In genomic region chr16:11629071-11630030, GRCh38 we compare ENCODE assay signal across 10 cellular contexts. TPM values are rescaled to one million over a fixed set of nuclear protein-coding genes. Genes with fewer than 3 reads are reported as not detected.
DNase-seq lines count a peak whose midpoint lies in the region; ATAC-seq, FAIRE-seq and TF ChIP-seq lines count a peak whose summit lies in the region.
"Had no signal": no experiment of that assay in that cellular context is flagged by ENCODE, and none has a peak within 500 bp of the region (broad histone marks: within the 10 kb centered on the region; RNA-seq: fewer than 3 reads in every experiment).

No MANE protein-coding gene starts in this region.

- no peaks in the 10 kb centered on the region for H3K9me3 Mint-ChIP-seq in activated CD4-positive, alpha-beta T cell treated with anti-CD3 and anti-CD28 coated beads, Interleukin-2, amount 10 ng/mL, durations not matched to agents 7 days and 5 days
- no peaks in the 10 kb centered on the region for H3K9me3 Mint-ChIP-seq in activated naive CD8-positive, alpha-beta T cell (ENCODE audit: low read depth)
- H3K9me3 Mint-ChIP-seq: natural killer cell had no signal

- CTCF ChIA-PET in activated CD4-positive, alpha-beta T cell treated with anti-CD3 and anti-CD28 coated beads, Interleukin-2, amount 10 ng/mL, durations not matched to agents 7 days and 5 days (lab: Charles Lee), result interaction anchor here (0.5 to 1.6 kb wide), 6 partner anchors 11 to 84 kb away, joined by 3 to 8 read pairs (median 3); no protein-coding TSS in a partner anchor
- CTCF ChIA-PET in HepG2 (lab: Yijun Ruan, JAX; ENCODE audit: low intra/inter-chr PET ratio, low total read pairs), result interaction anchor here (1.2 kb wide), 1 partner anchor 98 kb away, joined by 3 read pairs; no protein-coding TSS in a partner anchor

- H3K4me3 ChIP-seq in HepG2 (replicated peaks in 1 of 3; ENCODE audit: insufficient read depth in 1 of 3, low read depth in 2 of 3, low read length in 3 of 3) (peak overlapping the region in 1 of 3 experiments; percentile 34; a peak in 1 of 6 replicates), upper lobe of right lung (no peak overlapping the region)

- peak overlapping the region; percentile 19; the same call in 1 of the 2 replicates for H3K9ac ChIP-seq in HepG2 (ENCODE audit: insufficient read depth, low read depth, low read length)

- TF ChIP-seq CTCF in HepG2 (CRISPR knock-in tag; IDR thresholded peaks at IDR 0.05) (no peak), upper lobe of right lung (IDR thresholded peaks at IDR 0.05) (no peak)

- no peaks in the 10 kb centered on the region for H3K27me3 Mint-ChIP-seq in activated CD4-positive, alpha-beta T cell treated with anti-CD3 and anti-CD28 coated beads, Interleukin-2, amount 10 ng/mL, durations not matched to agents 7 days and 5 days
- no peaks in the 10 kb centered on the region for H3K27me3 Mint-ChIP-seq in activated naive CD8-positive, alpha-beta T cell

- intact Hi-C loops in HepG2 (cut with micrococcal nuclease; ENCODE audit: unreplicated experiment) (loop anchor here (2.0 kb wide), 1 partner anchor 35 kb away; no protein-coding TSS in a partner anchor), upper lobe of right lung (cut with DNase I) (no loop called here)

- peaks cover 53% of the 10 kb centered on the region for H3K4me1 Mint-ChIP-seq in activated CD4-positive, alpha-beta T cell treated with anti-CD3 and anti-CD28 coated beads, Interleukin-2, amount 10 ng/mL, durations not matched to agents 7 days and 5 days
- peaks cover 45% of the 10 kb centered on the region for H3K4me1 Mint-ChIP-seq in activated naive CD8-positive, alpha-beta T cell (ENCODE audit: low read depth)

- H3K9me3 ChIP-seq in HepG2 (ENCODE audit: low read length), result no peaks in the 10 kb centered on the region
- H3K9me3 ChIP-seq in upper lobe of right lung, result no peaks in the 10 kb centered on the region

- no peak overlapping the region for H2AFZ ChIP-seq in HepG2 (ENCODE audit: low read length)

- no peak overlapping the region for H3K4me3 Mint-ChIP-seq in activated CD4-positive, alpha-beta T cell treated with anti-CD3 and anti-CD28 coated beads, Interleukin-2, amount 10 ng/mL, durations not matched to agents 7 days and 5 days
- H3K4me3 Mint-ChIP-seq in activated naive CD8-positive, alpha-beta T cell, result peak overlapping the region; percentile 23
- H3K4me3 Mint-ChIP-seq: natural killer cell had no signal

- H3K27ac ChIP-seq in HepG2 (ENCODE audit: extremely low read length, insufficient read depth, low read length) (no peak overlapping the region), upper lobe of right lung (peak overlapping the region; percentile 70)

- no peak for TF ChIP-seq RAD21 in HepG2 (CRISPR knock-in tag; IDR thresholded peaks at IDR 0.05)

- WGBS in HepG2 (ENCODE audit: low lambda C conversion rate), result 78% methylated on average over 23 of the region's 23 CpGs

- TF ChIP-seq EP300 in HepG2 (IDR thresholded peaks at IDR 0.05; ENCODE audit: low read depth in 2 of 2, low read length in 2 of 2) (no peak), HepG2 (CRISPR knock-in tag; IDR thresholded peaks at IDR 0.05; ENCODE audit: borderline replicate concordance) (no peak)

- H3K36me3 Mint-ChIP-seq in activated CD4-positive, alpha-beta T cell treated with anti-CD3 and anti-CD28 coated beads, Interleukin-2, amount 10 ng/mL, durations not matched to agents 7 days and 5 days (ENCODE audit: low read depth), result peaks cover 3% of the 10 kb centered on the region
- H3K36me3 Mint-ChIP-seq in activated naive CD8-positive, alpha-beta T cell, result no peaks in the 10 kb centered on the region
- H3K36me3 Mint-ChIP-seq: natural killer cell had no signal

- no peaks in the 10 kb centered on the region; a peak in 1 of 5 replicates for H3K27me3 ChIP-seq in HepG2 (ENCODE audit: control insufficient read depth in 1 of 2, insufficient read depth in 2 of 2, low read length in 2 of 2)
- no peaks in the 10 kb centered on the region for H3K27me3 ChIP-seq in upper lobe of right lung

- H3K79me2 ChIP-seq in HepG2 (ENCODE audit: insufficient read depth, low read length), result no peaks in the 10 kb centered on the region

- peaks cover 65% of the 10 kb centered on the region for H3K4me1 ChIP-seq in HepG2 (ENCODE audit: insufficient read depth, low read length)
- H3K4me1 ChIP-seq in upper lobe of right lung, result peaks cover 46% of the 10 kb centered on the region

- no peaks in the 10 kb centered on the region for H4K20me1 ChIP-seq in HepG2 (ENCODE audit: insufficient read depth, low read length)

- H3K4me2 ChIP-seq in HepG2 (ENCODE audit: low read depth, low read length), result peak overlapping the region; percentile 67

- ATAC-seq in HepG2, result no peak
- ATAC-seq in upper lobe of right lung, result peak; percentile 71
- no peak for ATAC-seq in HG03457 (IDR thresholded peaks at IDR 0.05; ENCODE audit: unreplicated experiment)
- ATAC-seq in HG02759 (IDR thresholded peaks at IDR 0.05; ENCODE audit: unreplicated experiment), result no peak

- no peak for FAIRE-seq in HepG2 (lab: Jason Lieb, UNC)

- peak overlapping the region; percentile 72 for H3K27ac Mint-ChIP-seq in activated CD4-positive, alpha-beta T cell treated with anti-CD3 and anti-CD28 coated beads, Interleukin-2, amount 10 ng/mL, durations not matched to agents 7 days and 5 days
- H3K27ac Mint-ChIP-seq in activated naive CD8-positive, alpha-beta T cell, result peak overlapping the region; percentile 37
- H3K27ac Mint-ChIP-seq: natural killer cell had no signal

- BruUV-seq in HepG2 (replicated peaks; lab: Mats Ljungman, UMichigan), result no TSS peak

- H3K36me3 ChIP-seq in HepG2 (replicated peaks in 1 of 2; ENCODE audit: control insufficient read depth in 1 of 2, insufficient read depth in 2 of 2, low read length in 2 of 2), result no peaks in the 10 kb centered on the region
- no peaks in the 10 kb centered on the region for H3K36me3 ChIP-seq in upper lobe of right lung

- in situ Hi-C loops in HepG2 (cut with HindIII; ENCODE audit: extremely low pct_ligation_motif_present, low pct_unique_long_range_greater_than_20kb) (no loop called here), ACHN (cut with HindIII; ENCODE audit: low pct_ligation_motif_present, low pct_unique_long_range_greater_than_20kb, low sequenced_read_pairs) (no loop called here)

- POLR2A ChIA-PET in activated CD4-positive, alpha-beta T cell treated with anti-CD3 and anti-CD28 coated beads, Interleukin-2, amount 10 ng/mL, durations not matched to agents 7 days and 5 days (lab: Charles Lee), result no interaction called here
- POLR2A ChIA-PET in HepG2 (lab: Yijun Ruan, JAX), result interaction anchor here (0.6 to 2.2 kb wide), 9 partner anchors 7 to 212 kb away, joined by 3 to 8 read pairs (median 4); partner anchors contain the start of gene ZC3H7A

- TF ChIP-seq POLR2A in HepG2 (IDR thresholded peaks at IDR 0.05; ENCODE audit: insufficient read depth in 1 of 2, low read depth in 2 of 2, low read length in 2 of 2), result no peak

- no peak for DNase-seq in activated CD4-positive, alpha-beta T cell treated with anti-CD3 and anti-CD28 coated beads, Interleukin-2, amount 10 ng/mL, durations not matched to agents 7 days and 5 days
- no peak for DNase-seq in activated CD4-positive, alpha-beta T cell treated with anti-CD3 and anti-CD28 coated beads for 4 hours
- DNase-seq in HepG2 (ENCODE audit: low spot score), result no peak
- no peak for DNase-seq in upper lobe of right lung
- DNase-seq in ACHN, result no peak
- DNase-seq: dermis blood vessel endothelial cell, natural killer cell had no signal

RNA-seq across cellular contexts. Expression of gene SNN, which starts 38.9 kb away (rescaled TPM):
- total RNA-seq in activated CD4-positive, alpha-beta T cell treated with anti-CD3 and anti-CD28 coated beads, Interleukin-2, amount 10 ng/mL, durations not matched to agents 7 days and 5 days, result 10 to 100 TPM; 21.7 to 23.4 TPM
- total RNA-seq in HepG2 (2016; rRNA removed; fragmentation: Illumina TruSeq; extraction: Trizol), result 8.4 TPM in 2 replicates
- total RNA-seq in HepG2 (2016; cell fraction: cytosol; rRNA removed; fragmentation: Illumina TruSeq; extraction: Trizol; ENCODE audit: low read depth), result 7.1 and 8.0 TPM in 2 replicates
- total RNA-seq in HepG2 (2016; cell fraction: insoluble cytoplasmic fraction; rRNA removed; fragmentation: Illumina TruSeq; extraction: Trizol), result 6.0 and 8.2 TPM in 2 replicates
- 18.8 and 19.0 TPM in 2 replicates for total RNA-seq in HepG2 (2016; cell fraction: membrane; rRNA removed; fragmentation: Illumina TruSeq; extraction: Trizol)
- total RNA-seq in HepG2 (2016; cell fraction: nucleus; rRNA removed; fragmentation: Illumina TruSeq; extraction: Trizol), result 4.0 and 5.8 TPM in 2 replicates
- 5.2 and 5.6 TPM in 2 replicates for polyA plus RNA-seq in HepG2 (2011; rRNA removed)
- polyA plus RNA-seq in HepG2 (2011; cell fraction: cytosol; rRNA removed), result 4.6 and 5.0 TPM in 2 replicates
- 4.7 and 4.9 TPM in 2 replicates for polyA plus RNA-seq in HepG2 (2011; cell fraction: nucleus; rRNA removed)
- polyA plus RNA-seq in HepG2 (2012), result 3.0 and 3.4 TPM in 2 replicates
- 8.8 and 9.8 TPM in 2 replicates for polyA plus RNA-seq in HepG2 (2016; cell fraction: cytosol; fragmentation: Illumina TruSeq; extraction: Trizol; ENCODE audit: low read depth)
- polyA plus RNA-seq in HepG2 (2016; cell fraction: insoluble cytoplasmic fraction; fragmentation: Illumina TruSeq; extraction: Trizol; ENCODE audit: low read depth), result 8.1 and 9.3 TPM in 2 replicates
- 17.1 and 17.3 TPM in 2 replicates for polyA plus RNA-seq in HepG2 (2016; cell fraction: membrane; fragmentation: Illumina TruSeq; extraction: Trizol; ENCODE audit: low read depth)
- polyA plus RNA-seq in HepG2 (2016; cell fraction: nucleus; fragmentation: Illumina TruSeq; extraction: Trizol; ENCODE audit: insufficient read depth, low read depth), result 7.7 and 8.0 TPM in 2 replicates
- polyA minus RNA-seq in HepG2 (2011; rRNA and poly(A)+ RNA removed; ENCODE audit: low replicate concordance), result 2.2 and 3.6 TPM in 2 replicates
- 1.6 and 1.9 TPM in 2 replicates for polyA minus RNA-seq in HepG2 (2011; cell fraction: cytosol; rRNA and poly(A)+ RNA removed)
- 4.4 and 4.9 TPM in 2 replicates for polyA minus RNA-seq in HepG2 (2011; cell fraction: nucleus; rRNA and poly(A)+ RNA removed)
- total RNA-seq in upper lobe of right lung, result 31.1 TPM

RNA-seq across cellular contexts. Expression of gene LITAF, which starts 42.6 kb away (rescaled TPM):
- total RNA-seq in activated CD4-positive, alpha-beta T cell treated with anti-CD3 and anti-CD28 coated beads, Interleukin-2, amount 10 ng/mL, durations not matched to agents 7 days and 5 days, result 100 to 1,000 TPM; 133 to 141 TPM
- total RNA-seq in HepG2 (2016; rRNA removed; fragmentation: Illumina TruSeq; extraction: Trizol) (141 and 186 TPM in 2 replicates), upper lobe of right lung (242 TPM)
- total RNA-seq in HepG2 (2016; cell fraction: cytosol; rRNA removed; fragmentation: Illumina TruSeq; extraction: Trizol; ENCODE audit: low read depth), result 30.0 and 32.3 TPM in 2 replicates
- total RNA-seq in HepG2 (2016; cell fraction: insoluble cytoplasmic fraction; rRNA removed; fragmentation: Illumina TruSeq; extraction: Trizol), result 139 and 174 TPM in 2 replicates
- total RNA-seq in HepG2 (2016; cell fraction: membrane; rRNA removed; fragmentation: Illumina TruSeq; extraction: Trizol), result 118 and 119 TPM in 2 replicates
- 60.6 and 72.1 TPM in 2 replicates for total RNA-seq in HepG2 (2016; cell fraction: nucleus; rRNA removed; fragmentation: Illumina TruSeq; extraction: Trizol)
- 80.1 and 95.5 TPM in 2 replicates for polyA plus RNA-seq in HepG2 (2011; rRNA removed)
- polyA plus RNA-seq in HepG2 (2011; cell fraction: cytosol; rRNA removed), result 121 and 137 TPM in 2 replicates
- polyA plus RNA-seq in HepG2 (2011; cell fraction: nucleus; rRNA removed), result 61.9 and 67.8 TPM in 2 replicates
- 113 and 128 TPM in 2 replicates for polyA plus RNA-seq in HepG2 (2012)
- polyA plus RNA-seq in HepG2 (2016; cell fraction: cytosol; fragmentation: Illumina TruSeq; extraction: Trizol; ENCODE audit: low read depth), result 48.2 and 51.8 TPM in 2 replicates
- polyA plus RNA-seq in HepG2 (2016; cell fraction: insoluble cytoplasmic fraction; fragmentation: Illumina TruSeq; extraction: Trizol; ENCODE audit: low read depth), result 322 and 369 TPM in 2 replicates
- 139 and 153 TPM in 2 replicates for polyA plus RNA-seq in HepG2 (2016; cell fraction: membrane; fragmentation: Illumina TruSeq; extraction: Trizol; ENCODE audit: low read depth)
- polyA plus RNA-seq in HepG2 (2016; cell fraction: nucleus; fragmentation: Illumina TruSeq; extraction: Trizol; ENCODE audit: insufficient read depth, low read depth), result 125 and 129 TPM in 2 replicates
- polyA minus RNA-seq in HepG2 (2011; rRNA and poly(A)+ RNA removed; ENCODE audit: low replicate concordance), result 155 and 250 TPM in 2 replicates
- 71.1 and 86.5 TPM in 2 replicates for polyA minus RNA-seq in HepG2 (2011; cell fraction: cytosol; rRNA and poly(A)+ RNA removed)
- 45.8 and 58.4 TPM in 2 replicates for polyA minus RNA-seq in HepG2 (2011; cell fraction: nucleus; rRNA and poly(A)+ RNA removed)
